In genomic region chrX:36898301-36898700, GRCh38 we compare ENCODE assay signal across 8 cellular contexts.
DNase-seq lines count a peak whose midpoint lies in the region; ATAC-seq and TF ChIP-seq lines count a peak whose summit lies in the region.

No MANE protein-coding gene starts in this region.

- ATAC-seq in HG02870 (IDR thresholded peaks at IDR 0.05; ENCODE audit: unreplicated experiment): peak; percentile 84
- peak; percentile 54 for ATAC-seq in mucosa of descending colon
- ATAC-seq in HG03097 (IDR thresholded peaks at IDR 0.05; ENCODE audit: low FRiP score, unreplicated experiment): no peak
- ATAC-seq in GM21528 (IDR thresholded peaks at IDR 0.05; ENCODE audit: low FRiP score, unreplicated experiment): no peak

- no peaks in the 10 kb centered on the region for H3K9me2 ChIP-seq in SU-DHL-6 (replicated peaks; ENCODE audit: insufficient read depth, low read length)

- H3F3A ChIP-seq in SU-DHL-6 (ENCODE audit: insufficient read depth): no peaks in the 10 kb centered on the region

- no peak overlapping the region for H3K4me2 ChIP-seq in SU-DHL-6 (ENCODE audit: low read depth, low read length, poor library complexity, severe bottlenecking)

- no peaks in the 10 kb centered on the region for H3K27me3 ChIP-seq in SU-DHL-6 (ENCODE audit: low read length)

- no peaks in the 10 kb centered on the region for H3K79me2 ChIP-seq in SU-DHL-6 (ENCODE audit: insufficient read depth, low read length)

- no peaks in the 10 kb centered on the region for H4K20me1 ChIP-seq in SU-DHL-6 (ENCODE audit: low read depth, low read length)

- intact Hi-C loops in mucosa of descending colon (cut with DNase I, micrococcal nuclease): no loop called here

- H3K4me1 ChIP-seq in mucosa of descending colon (ENCODE audit: low read depth): no peaks in the 10 kb centered on the region

- no peak for DNase-seq in mucosa of descending colon
- no peak for DNase-seq in stimulated activated naive CD4-positive, alpha-beta T cell treated with Interleukin-2 at 50 U/mL for 16 hours (lab: John Stamatoyannopoulos, UW)
- no peak for DNase-seq in NCI-H1105 (lab: John Stamatoyannopoulos, UW)

- H3K9me3 ChIP-seq in SU-DHL-6 (ENCODE audit: insufficient read depth, low read length) (no peaks in the 10 kb centered on the region), mucosa of descending colon (no peaks in the 10 kb centered on the region)

- no peak overlapping the region for H2AFZ ChIP-seq in SU-DHL-6 (ENCODE audit: low read depth, low read length, severe bottlenecking)

- H3K36me3 ChIP-seq in SU-DHL-6 (ENCODE audit: low read length) (no peaks in the 10 kb centered on the region), mucosa of descending colon (ENCODE audit: low read depth) (no peaks in the 10 kb centered on the region)

- H3K4me3 ChIP-seq in GM12875 (ENCODE audit: low read depth, low read length) (no peak overlapping the region), SU-DHL-6 (ENCODE audit: insufficient read depth, low read length, poor library complexity, severe bottlenecking) (no peak overlapping the region), mucosa of descending colon (no peak overlapping the region)

- H3K9ac ChIP-seq in SU-DHL-6 (ENCODE audit: low read length): no peak overlapping the region

- TF ChIP-seq CTCF in GM12875 (IDR thresholded peaks at IDR 0.05; ENCODE audit: borderline replicate concordance, insufficient read depth, low read depth, low read length) (peak; percentile 59), SU-DHL-6 (IDR thresholded peaks at IDR 0.05; ENCODE audit: insufficient read depth, low read length, poor library complexity, severe bottlenecking) (peak; percentile 26), mucosa of descending colon (IDR thresholded peaks at IDR 0.05) (no peak)

- no peak overlapping the region for H3K27ac ChIP-seq in SU-DHL-6 (ENCODE audit: low read depth, low read length)

Comparison
In these comparisons a context has a peak if more than half of its experiments do, and no peak if none do; other contexts are left out.
1. ATAC-seq: peak in HG02870 (single experiment) and mucosa of descending colon (single experiment); none in HG03097 (single experiment) and GM21528 (single experiment).